ENCODE assay signal across 10 cellular contexts in the genomic region with DNA sequence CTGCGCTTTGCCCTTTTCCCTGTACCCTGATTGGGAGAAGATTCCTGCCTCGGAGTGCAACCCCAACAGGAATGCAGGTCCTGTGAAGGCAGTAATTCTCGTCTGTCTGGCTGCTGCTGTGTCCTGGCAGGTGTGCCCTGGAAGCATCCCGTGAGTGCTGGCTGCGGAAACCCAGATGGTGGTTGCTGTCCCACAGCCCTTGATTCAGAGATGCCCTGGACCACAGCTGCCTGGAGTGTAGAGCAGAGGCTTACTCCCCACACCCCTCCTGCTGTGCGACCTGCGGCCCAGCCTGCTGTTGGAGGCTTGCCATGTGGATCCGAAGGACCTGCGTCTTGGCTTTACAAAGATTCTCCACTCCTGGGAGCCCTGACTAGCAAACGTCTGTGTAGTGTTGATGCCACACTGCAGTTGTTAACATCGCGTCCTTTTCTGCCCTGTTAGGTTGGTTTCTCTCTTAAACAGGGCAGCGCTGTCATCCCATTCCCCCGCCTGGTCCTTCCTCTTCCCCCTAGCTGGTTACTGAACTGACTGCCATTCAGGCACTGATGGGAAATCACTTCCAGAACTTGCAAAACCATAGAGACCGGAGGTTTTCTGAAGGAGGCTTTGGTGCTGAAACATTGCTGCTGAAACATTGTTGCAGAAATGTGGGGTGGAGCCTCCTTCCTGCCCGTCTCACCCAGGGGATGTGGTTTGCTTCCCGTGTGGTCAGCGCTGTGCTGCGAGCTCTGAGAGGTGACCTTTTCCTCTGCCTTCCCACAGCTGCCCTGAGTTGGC. TPM values are rescaled to one million over a fixed set of nuclear protein-coding genes. Genes with fewer than 3 reads are reported as not detected.
A peak's percentile ranks its signal among the peaks of the same experiment; 100 is the strongest.
DNase-seq lines count a peak whose midpoint lies in the region; ATAC-seq lines count a peak whose summit lies in the region.
"Had no signal": no experiment of that assay in that cellular context is flagged by ENCODE, and none has a peak within 500 bp of the region (broad histone marks: within the 10 kb centered on the region; RNA-seq: fewer than 3 reads in every experiment).

No MANE protein-coding gene starts in this region.

- in situ Hi-C loops in SK-MEL-5 (cut with HindIII; ENCODE audit: low pct_unique_long_range_greater_than_20kb, low sequenced_read_pairs): no loop called here

- ATAC-seq in GM21529 (IDR thresholded peaks at IDR 0.05; ENCODE audit: unreplicated experiment): no peak
- ATAC-seq in GM18861 (IDR thresholded peaks at IDR 0.05; ENCODE audit: unreplicated experiment): no peak
- ATAC-seq: HCT116 had no signal

- DNase-seq in Daoy (ENCODE audit: low read depth): peak; percentile 66
- peak; percentile 62 for DNase-seq in SK-MEL-5 (ENCODE audit: low read depth, low spot score)
- DNase-seq in central memory CD4-positive, alpha-beta T cell: peak; percentile 11
- peak; percentile 73 for DNase-seq in myocyte (ENCODE audit: low read depth)
- no peak for DNase-seq in cerebellar nuclear complex (lab: John Stamatoyannopoulos, UW)
- DNase-seq in stimulated activated CD4-positive, alpha-beta T cell treated with anti-CD3 and anti-CD28 coated beads, Interleukin-2, amount 100 ng/mL, for 24 hours: no peak
- DNase-seq: NCI-H1417 had no signal

RNA-seq across cellular contexts. Expression of a gene that starts 53.3 kb away (rescaled TPM):
- total RNA-seq in Daoy (2014; rRNA removed; shearing (Covaris generic)): 235 and 239 TPM in 2 replicates
- 120 and 132 TPM in 2 replicates for total RNA-seq in SK-MEL-5 (2014; rRNA removed; shearing (Covaris generic))
- polyA plus RNA-seq in SK-MEL-5 (2015; cell fraction: cytosol; rRNA removed): 143 and 154 TPM in 2 replicates
- 108 and 143 TPM in 2 replicates for polyA plus RNA-seq in SK-MEL-5 (2015; cell fraction: nucleus; rRNA removed)
- 247 and 261 TPM in 2 replicates for total RNA-seq in myocyte
- 200 TPM for polyA plus RNA-seq in myocyte (2012)

Comparison
In these comparisons a context has a peak if more than half of its experiments do, and no peak if none do; other contexts are left out.
1. DNase-seq: peak in Daoy (single experiment), SK-MEL-5 (single experiment), central memory CD4-positive, alpha-beta T cell (single experiment) and myocyte (single experiment); none in cerebellar nuclear complex (0 of 2) and stimulated activated CD4-positive, alpha-beta T cell treated with anti-CD3 and anti-CD28 coated beads, Interleukin-2, amount 100 ng/mL, for 24 hours (0 of 2).